27 cellular contexts compared by ENCODE assay signal in genomic region chr1:15238789-15239188, GRCh38. TPM values are rescaled to one million over a fixed set of nuclear protein-coding genes. Genes with fewer than 3 reads are reported as not detected.
DNase-seq lines count a peak whose midpoint lies in the region; ATAC-seq, FAIRE-seq and TF ChIP-seq lines count a peak whose summit lies in the region.
"Had no signal": no experiment of that assay in that cellular context is flagged by ENCODE, and none has a peak within 500 bp of the region (broad histone marks: within the 10 kb centered on the region; RNA-seq: fewer than 3 reads in every experiment).

No MANE protein-coding gene starts in this region.

- no peaks in the 10 kb centered on the region for H4K20me1 ChIP-seq in K562 (replicated peaks; ENCODE audit: control insufficient read depth, insufficient read depth, low read length)
- H4K20me1 ChIP-seq: BLaER1 had no signal

- TF ChIP-seq RAD21 in K562 (CRISPR knock-in tag; conservative IDR thresholded peaks at IDR 0.05 in 1 of 2, IDR thresholded peaks at IDR 0.05 in 1 of 2): no peak

- H2AFZ ChIP-seq in K562 (ENCODE audit: low read depth, low read length): no peak overlapping the region

- H3K9me3 ChIP-seq in K562 (replicated peaks; ENCODE audit: control insufficient read depth, insufficient read depth, low read depth, low read length): no peaks in the 10 kb centered on the region
- H3K9me3 ChIP-seq: BE2C, BLaER1 had no signal

- no peak overlapping the region for H3K4me3 ChIP-seq in K562
- H3K4me3 ChIP-seq: BLaER1, GM12878 had no signal

- in situ Hi-C loops in K562 (cut with MboI): no loop called here

- no TSS peak for BruUV-seq in K562 (replicated peaks; lab: Mats Ljungman, UMichigan)

- no peak for TF ChIP-seq CTCF in K562 (IDR thresholded peaks at IDR 0.05 in 2 of 3, conservative IDR thresholded peaks at IDR 0.05 in 1 of 3; ENCODE audit: insufficient read depth in 2 of 3, low read depth in 1 of 3, low read length in 3 of 3)

- no peak for TF ChIP-seq EP300 in K562 (IDR thresholded peaks at IDR 0.05; ENCODE audit: low read length)

- H3K36me3 ChIP-seq in K562 (ENCODE audit: control insufficient read depth, insufficient read depth, low read length): no peaks in the 10 kb centered on the region
- H3K36me3 ChIP-seq: BE2C, BLaER1 had no signal

- peak; percentile 22 for DNase-seq in activated CD8-positive, alpha-beta memory T cell treated with anti-CD3 and anti-CD28 coated beads, Interleukin-2, amount 50 U/mL, for 48 hours
- no peak for DNase-seq in activated CD8-positive, alpha-beta memory T cell treated with anti-CD3 and anti-CD28 coated beads, Interleukin-2, amount 50 U/mL, for 4 hours
- DNase-seq in K562 (ENCODE audit: extremely low read depth in 1 of 4, low spot score in 3 of 4): no peak
- DNase-seq in mesenteric fat pad (ENCODE audit: low spot score): peak; percentile 33
- DNase-seq in stimulated activated CD4-positive, alpha-beta T cell treated with anti-CD3 and anti-CD28 coated beads, Interleukin-2, amount 100 ng/mL, for 24 hours: no peak
- DNase-seq in stimulated activated CD4-positive, alpha-beta T cell treated with anti-CD3 and anti-CD28 coated beads, Interleukin-2, amount 100 ng/mL, for 48 hours: no peak
- DNase-seq: 8988T; ACHN; BE2C; C1 segment of cervical spinal cord; CD4-positive, alpha-beta memory T cell; CD4-positive, CD25-positive, alpha-beta regulatory T cell; CD8-positive, alpha-beta memory T cell; COR-L47; DMS 273 treated with DMSO at 0.1 percent for 48 hours; DMS153; DMS53; DMS79; DND-41; EL; GDM1 had no signal

- H3K9ac ChIP-seq in K562 (ENCODE audit: insufficient read depth in 1 of 2, low read depth in 2 of 2, low read length in 2 of 2): no peak overlapping the region
- H3K9ac ChIP-seq: BLaER1 had no signal

- POLR2A ChIA-PET in K562 (lab: Yijun Ruan, JAX): interaction anchor here (1.0 kb wide), 1 partner anchor 208 kb away, joined by 3 read pairs; no protein-coding TSS in a partner anchor

- FAIRE-seq in K562 (lab: Jason Lieb, UNC): no peak
- FAIRE-seq: A204.1, GM12878, GM12892, GM18507 had no signal

- H3K27ac ChIP-seq in K562 (ENCODE audit: extremely low read depth, low read depth, low read length): no peak overlapping the region
- H3K27ac ChIP-seq: BLaER1 had no signal

- H3K27me3 ChIP-seq in K562 (ENCODE audit: control insufficient read depth in 2 of 2, insufficient read depth in 2 of 2, low read length in 2 of 2): peaks cover 21 to 23% of the 10 kb centered on the region in 2 experiments; a peak in 3 of 5 replicates
- H3K27me3 ChIP-seq: BE2C, BLaER1 had no signal

- H3K79me2 ChIP-seq in K562 (ENCODE audit: control insufficient read depth, insufficient read depth, low read length): no peaks in the 10 kb centered on the region

- H3K4me2 ChIP-seq in K562 (ENCODE audit: insufficient read depth, low read length): no peak overlapping the region
- H3K4me2 ChIP-seq: BLaER1 had no signal

- CTCF ChIA-PET in K562 (lab: Yijun Ruan, JAX; ENCODE audit: low intra/inter-chr PET ratio): no interaction called here

- 9% methylated on average over 1 of the region's 1 CpG for WGBS in K562 (ENCODE audit: insufficient coverage, low coverage, missing lambda C conversion rate)

- no peaks in the 10 kb centered on the region for H3K9me1 ChIP-seq in K562 (ENCODE audit: control insufficient read depth, insufficient read depth, low read length)

- no peak for ATAC-seq in K562
- no peak for ATAC-seq in HG03565 (IDR thresholded peaks at IDR 0.05; ENCODE audit: unreplicated experiment)

- intact Hi-C loops in K562 (cut with micrococcal nuclease): no loop called here

- H3K4me1 ChIP-seq in K562 (replicated peaks in 1 of 2; ENCODE audit: control insufficient read depth in 2 of 2, insufficient read depth in 2 of 2, low read length in 2 of 2): no peaks in the 10 kb centered on the region; a peak in 1 of 5 replicates
- H3K4me1 ChIP-seq: BE2C, BLaER1 had no signal

- no peak for TF ChIP-seq POLR2A in K562 (conservative IDR thresholded peaks at IDR 0.05)

TF ChIP-seq in K562, 482 proteins besides CTCF, POLR2A, EP300 and RAD21 (continues in another document):
- TF ChIP-seq ZNF408 (CRISPR knock-in tag; IDR thresholded peaks at IDR 0.05; ENCODE audit: low read depth): no peak
- TF ChIP-seq BACH1 (tag; IDR thresholded peaks at IDR 0.05): no peak
- no peak for TF ChIP-seq NFXL1 (CRISPR knock-in tag; IDR thresholded peaks at IDR 0.05)
- TF ChIP-seq KAT7 (CRISPR knock-in tag; IDR thresholded peaks at IDR 0.05; ENCODE audit: borderline replicate concordance): no peak
- no peak for TF ChIP-seq C11orf30 (IDR thresholded peaks at IDR 0.05; ENCODE audit: low read depth)
- TF ChIP-seq ILK (tag; IDR thresholded peaks at IDR 0.05; ENCODE audit: borderline replicate concordance, low read depth): no peak
- TF ChIP-seq CEBPG (CRISPR knock-in tag; IDR thresholded peaks at IDR 0.05): no peak
- TF ChIP-seq CEBPG (tag; conservative IDR thresholded peaks at IDR 0.05 in 1 of 2, IDR thresholded peaks at IDR 0.05 in 1 of 2): peak in 1 of 2 experiments; percentile 23; a peak in 1 of 4 replicates
- peak; percentile 70 for TF ChIP-seq ATF4 (CRISPR knock-in tag; IDR thresholded peaks at IDR 0.05)
- TF ChIP-seq RBM39 (optimal IDR thresholded peaks at IDR 0.05; ENCODE audit: low read depth, low read length): no peak
- no peak for TF ChIP-seq ZBTB34 (CRISPR knock-in tag; IDR thresholded peaks at IDR 0.05)
- TF ChIP-seq ZNF133 (CRISPR knock-in tag; IDR thresholded peaks at IDR 0.05): no peak
- TF ChIP-seq ATF3 (IDR thresholded peaks at IDR 0.05): peak; percentile 23; the same call in 1 of the 2 replicates
- TF ChIP-seq ATF3 (CRISPR knock-in tag; conservative IDR thresholded peaks at IDR 0.05): no peak
- no peak for TF ChIP-seq NFIC (IDR thresholded peaks at IDR 0.05)
- TF ChIP-seq MCM3 (IDR thresholded peaks at IDR 0.05): no peak
- TF ChIP-seq BRF2 (IDR thresholded peaks at IDR 0.05; ENCODE audit: borderline replicate concordance, insufficient read depth, insufficient read length): no peak

RNA-seq across cellular contexts. Expression of gene FHAD1, which starts 8.2 kb away (rescaled TPM):
- 0.12 and 0.19 TPM in 2 replicates for total RNA-seq in K562 (2011; cell fraction: chromatin; rRNA removed; ENCODE audit: low replicate concordance)
- total RNA-seq in K562 (2011; cell fraction: nucleolus; rRNA removed): not detected in 2 replicates
- 0.07 TPM in 1 of 2 replicates, not detected in the other for total RNA-seq in K562 (2011; cell fraction: nucleoplasm; rRNA removed)
- total RNA-seq in K562 (2014; rRNA removed) (1.4 and 3.1 TPM in 2 replicates), K562 (2014; rRNA removed; fragmentation: Illumina TruSeq; extraction: Trizol) (1.5 and 1.8 TPM in 2 replicates), K562 (2015; rRNA removed; fragmentation: Illumina TruSeq; extraction: Trizol) (2.1 and 2.2 TPM in 2 replicates), K562 (2021) (1.3 and 1.6 TPM in 2 replicates), mesenteric fat pad (0.55 TPM)
- polyA plus RNA-seq in K562 (2011; rRNA removed) (0.01 TPM in 1 of 2 replicates, not detected in the other), K562 (2014; fragmentation: Illumina TruSeq; extraction: Trizol) (1.4 and 2.1 TPM in 2 replicates), K562 (2014; fragmentation: Nextera tagmentation; extraction: Ambion mirVana) (under 1 TPM; 0.32 to 0.45 TPM), K562 (2014; rRNA removed) (1.7 and 1.9 TPM in 2 replicates)
- polyA plus RNA-seq in K562 (2011; cell fraction: cytosol; rRNA removed): 0.04 TPM in 1 of 2 replicates, not detected in the other
- polyA plus RNA-seq in K562 (2011; cell fraction: nucleus; rRNA removed): 0.06 and 0.10 TPM in 2 replicates
- 1.8 and 5.7 TPM in 2 replicates for polyA plus RNA-seq in K562 (2012)
- polyA minus RNA-seq in K562 (2011; rRNA and poly(A)+ RNA removed): not detected in 2 replicates
- polyA minus RNA-seq in K562 (2011; cell fraction: cytosol; rRNA and poly(A)+ RNA removed): not detected in 2 replicates
- polyA minus RNA-seq in K562 (2011; cell fraction: nucleus; rRNA and poly(A)+ RNA removed): not detected in 2 replicates
- total RNA-seq: CD4-positive, alpha-beta memory T cell; CD4-positive, CD25-positive, alpha-beta regulatory T cell; CD8-positive, alpha-beta memory T cell had no signal
- polyA plus RNA-seq: CD4-positive, CD25-positive, alpha-beta regulatory T cell; CD8-positive, alpha-beta memory T cell had no signal

Comparison
In these comparisons a context has a peak if more than half of its experiments do, and no peak if none do; other contexts are left out.
1. DNase-seq: peak in activated CD8-positive, alpha-beta memory T cell treated with anti-CD3 and anti-CD28 coated beads, Interleukin-2, amount 50 U/mL, for 48 hours (single experiment) and mesenteric fat pad (single experiment); none in activated CD8-positive, alpha-beta memory T cell treated with anti-CD3 and anti-CD28 coated beads, Interleukin-2, amount 50 U/mL, for 4 hours (single experiment), K562 (0 of 4), stimulated activated CD4-positive, alpha-beta T cell treated with anti-CD3 and anti-CD28 coated beads, Interleukin-2, amount 100 ng/mL, for 24 hours (0 of 2) and stimulated activated CD4-positive, alpha-beta T cell treated with anti-CD3 and anti-CD28 coated beads, Interleukin-2, amount 100 ng/mL, for 48 hours (0 of 2).